ENCODE assay signal across 22 cellular contexts in the genomic region with DNA sequence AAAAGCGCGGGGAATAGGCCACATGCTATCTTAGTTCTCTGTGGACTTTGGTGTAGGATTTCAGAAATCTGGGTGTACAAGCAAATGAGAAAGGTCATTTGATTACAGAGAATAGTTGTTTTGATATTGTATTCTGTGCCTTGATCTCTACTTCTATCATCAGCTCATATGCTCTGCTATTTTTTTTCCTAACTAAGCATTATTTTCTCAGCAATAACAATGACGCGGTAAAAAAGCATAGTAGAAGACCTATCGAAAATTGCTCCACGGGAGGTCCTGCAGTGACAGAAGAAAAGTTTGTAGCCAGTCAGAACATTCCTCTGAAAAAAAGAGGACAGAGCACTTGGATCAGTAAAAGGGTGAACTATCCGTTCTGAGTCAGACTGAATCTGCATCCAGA. TPM values are rescaled to one million over a fixed set of nuclear protein-coding genes. Genes with fewer than 3 reads are reported as not detected.
DNase-seq lines count a peak whose midpoint lies in the region; ATAC-seq and TF ChIP-seq lines count a peak whose summit lies in the region.
"Had no signal": no experiment of that assay in that cellular context is flagged by ENCODE, and none has a peak within 500 bp of the region (broad histone marks: within the 10 kb centered on the region; RNA-seq: fewer than 3 reads in every experiment).

No MANE protein-coding gene starts in this region.

- H3K27me3 ChIP-seq in CD4-positive, alpha-beta T cell (ENCODE audit: control insufficient read depth, insufficient read depth, low read length): peaks cover 37% of the 10 kb centered on the region
- no peaks in the 10 kb centered on the region for H3K27me3 ChIP-seq in neural progenitor cell
- H3K27me3 ChIP-seq: thyroid gland had no signal

- no peaks in the 10 kb centered on the region for H3K36me3 Mint-ChIP-seq in CD4-positive, alpha-beta T cell (ENCODE audit: low read depth)
- H3K36me3 Mint-ChIP-seq in endothelial cell (ENCODE audit: low read depth, unreplicated experiment) (no peaks in the 10 kb centered on the region), neural progenitor cell (no peaks in the 10 kb centered on the region)
- H3K36me3 Mint-ChIP-seq: naive B cell had no signal

- no peak for TF ChIP-seq CTCF in CD4-positive, alpha-beta T cell (IDR thresholded peaks at IDR 0.05)
- no peak for TF ChIP-seq CTCF in HEK293 (tag by site-specific recombination; IDR thresholded peaks at IDR 0.05)
- no peak for TF ChIP-seq CTCF in endothelial cell (IDR thresholded peaks at IDR 0.05; ENCODE audit: unreplicated experiment)
- TF ChIP-seq CTCF in neural progenitor cell (IDR thresholded peaks at IDR 0.05): no peak

- no peak overlapping the region for H3K9ac ChIP-seq in neural progenitor cell

- intact Hi-C loops in CD4-positive, alpha-beta T cell (cut with DNase I, micrococcal nuclease): loop anchor here in 1 of 2 experiments (5.0 kb wide), 1 partner anchor 534 kb away; no protein-coding TSS in a partner anchor

- CTCF ChIA-PET in CD4-positive, alpha-beta T cell (lab: Charles Lee): interaction anchor here (1.0 kb wide), 1 partner anchor 18 kb away, joined by 3 read pairs; no protein-coding TSS in a partner anchor
- CTCF ChIA-PET in HEK293 (lab: Yijun Ruan, JAX): interaction anchor here (0.7 to 1.2 kb wide), 4 partner anchors 14 to 299 kb away, joined by 3 to 4 read pairs (median 3); no protein-coding TSS in a partner anchor

- H2AFZ ChIP-seq in neural progenitor cell (replicated peaks): no peak overlapping the region

- H3K9me3 ChIP-seq in CD4-positive, alpha-beta T cell (ENCODE audit: control insufficient read depth, low read length): no peaks in the 10 kb centered on the region
- no peaks in the 10 kb centered on the region for H3K9me3 ChIP-seq in HEK293 (ENCODE audit: control insufficient read depth, insufficient read depth, low read depth, low read length)
- no peaks in the 10 kb centered on the region for H3K9me3 ChIP-seq in neural progenitor cell (ENCODE audit: low read depth)
- H3K9me3 ChIP-seq: thyroid gland had no signal

- POLR2A ChIA-PET in CD4-positive, alpha-beta T cell (lab: Charles Lee): no interaction called here
- POLR2A ChIA-PET in HEK293 (lab: Yijun Ruan, JAX): no interaction called here

- no peaks in the 10 kb centered on the region for H3K4me1 Mint-ChIP-seq in CD4-positive, alpha-beta T cell (ENCODE audit: low read depth)
- H3K4me1 Mint-ChIP-seq in endothelial cell (ENCODE audit: unreplicated experiment) (peaks cover 16% of the 10 kb centered on the region), neural progenitor cell (peaks cover 15% of the 10 kb centered on the region)

- H3K36me3 ChIP-seq in HEK293 (ENCODE audit: control insufficient read depth in 2 of 2, insufficient read depth in 1 of 2, low read length in 2 of 2) (no peaks in the 10 kb centered on the region), neural progenitor cell (no peaks in the 10 kb centered on the region)
- H3K36me3 ChIP-seq: thyroid gland had no signal

- peaks cover 47% of the 10 kb centered on the region for H3K27me3 Mint-ChIP-seq in CD4-positive, alpha-beta T cell
- H3K27me3 Mint-ChIP-seq in endothelial cell (ENCODE audit: unreplicated experiment) (no peaks in the 10 kb centered on the region), neural progenitor cell (ENCODE audit: insufficient read depth, low read depth) (no peaks in the 10 kb centered on the region)
- H3K27me3 Mint-ChIP-seq: naive B cell had no signal

- no peak overlapping the region for H3K27ac ChIP-seq in CD4-positive, alpha-beta T cell (ENCODE audit: low read depth, low read length)
- H3K27ac ChIP-seq in HEK293 (ENCODE audit: extremely low read depth, low read depth, low read length) (0 out of 2 replicates have a peak overlapping the region, but pooled peaks have one; percentile 41), neural progenitor cell (no peak overlapping the region)
- H3K27ac ChIP-seq: thyroid gland had no signal

- no peak overlapping the region for H3K27ac Mint-ChIP-seq in CD4-positive, alpha-beta T cell
- H3K27ac Mint-ChIP-seq in endothelial cell (ENCODE audit: unreplicated experiment) (peak overlapping the region; percentile 6), neural progenitor cell (no peak overlapping the region)

- H3K4me3 ChIP-seq in HEK293 (ENCODE audit: low read depth, low read length) (no peak overlapping the region), neural progenitor cell (no peak overlapping the region)
- H3K4me3 ChIP-seq: thyroid gland had no signal

- H3K9me3 Mint-ChIP-seq in CD4-positive, alpha-beta T cell: no peaks in the 10 kb centered on the region
- H3K9me3 Mint-ChIP-seq in endothelial cell (ENCODE audit: unreplicated experiment) (no peaks in the 10 kb centered on the region), neural progenitor cell (no peaks in the 10 kb centered on the region)
- H3K9me3 Mint-ChIP-seq: naive B cell had no signal

- peaks cover under 1% of the 10 kb centered on the region for H4K20me1 ChIP-seq in neural progenitor cell (ENCODE audit: low read depth)

- DNase-seq in CD4-positive, alpha-beta T cell: no peak
- DNase-seq in endothelial cell (ENCODE audit: low spot score) (no peak), neural progenitor cell (ENCODE audit: low spot score) (no peak), SK-N-DZ (ENCODE audit: low spot score) (no peak), Kasumi-1 (lab: John Stamatoyannopoulos, UW) (no peak)
- DNase-seq: activated CD8-positive, alpha-beta memory T cell treated with anti-CD3 and anti-CD28 coated beads, Interleukin-2, amount 50 U/mL, for 48 hours; activated effector memory CD4-positive, alpha-beta T cell treated with anti-CD3 and anti-CD28 coated beads, Interleukin-2, amount 50 U/mL, for 16 hours; AML-193; Calu3; effector memory CD4-positive, alpha-beta T cell; naive B cell; NCI-H1092; NCI-H2029; NCI-H2227 treated with DMSO at 0.1 percent for 48 hours; NCI-H774; OCI-M1; posterior cingulate gyrus; stimulated activated CD4-positive, alpha-beta T cell treated with anti-CD3 and anti-CD28 coated beads, Interleukin-1b, Interleukin-23, amount 100 ng/mL, for 48 hours; thyroid gland had no signal

- H3K4me1 ChIP-seq in HEK293 (ENCODE audit: control insufficient read depth, insufficient read depth, low read length): peaks cover 14% of the 10 kb centered on the region
- peaks cover 20% of the 10 kb centered on the region for H3K4me1 ChIP-seq in neural progenitor cell

- H3K4me3 Mint-ChIP-seq in CD4-positive, alpha-beta T cell: peak overlapping the region; percentile 71
- H3K4me3 Mint-ChIP-seq in endothelial cell (ENCODE audit: unreplicated experiment) (peak overlapping the region; percentile 81), neural progenitor cell (peak overlapping the region; percentile 78)

- no peak overlapping the region for H3K4me2 ChIP-seq in neural progenitor cell

- H3K79me2 ChIP-seq in neural progenitor cell (ENCODE audit: low read depth): peaks cover 26% of the 10 kb centered on the region

- no peak for ATAC-seq in CD4-positive, alpha-beta T cell (ENCODE audit: poor library complexity)
- ATAC-seq in GM21360 (IDR thresholded peaks at IDR 0.05; ENCODE audit: unreplicated experiment): no peak
- ATAC-seq: Right ventricle myocardium inferior had no signal

- peaks cover 33% of the 10 kb centered on the region for H3F3A ChIP-seq in neural progenitor cell (ENCODE audit: low read depth)

TF ChIP-seq in HEK293, 187 proteins besides CTCF, POLR2A, EP300 and RAD21 (continues in another document):
- TF ChIP-seq ZIC2 (tag by site-specific recombination; IDR thresholded peaks at IDR 0.05) (no peak), ZNF426 (tag by site-specific recombination; IDR thresholded peaks at IDR 0.05) (no peak), BCL11A (tag by site-specific recombination; IDR thresholded peaks at IDR 0.05; ENCODE audit: low read depth) (no peak), ZNF174 (tag by site-specific recombination; IDR thresholded peaks at IDR 0.05) (no peak), SCRT1 (tag by site-specific recombination; IDR thresholded peaks at IDR 0.05; ENCODE audit: borderline replicate concordance) (no peak), ZNF707 (tag by site-specific recombination; IDR thresholded peaks at IDR 0.05) (no peak), ZNF654 (tag by site-specific recombination; IDR thresholded peaks at IDR 0.05; ENCODE audit: low read depth) (no peak), ZNF391 (tag by site-specific recombination; IDR thresholded peaks at IDR 0.05; ENCODE audit: borderline replicate concordance, low read depth) (no peak)
- TF ChIP-seq, protein P1, sequence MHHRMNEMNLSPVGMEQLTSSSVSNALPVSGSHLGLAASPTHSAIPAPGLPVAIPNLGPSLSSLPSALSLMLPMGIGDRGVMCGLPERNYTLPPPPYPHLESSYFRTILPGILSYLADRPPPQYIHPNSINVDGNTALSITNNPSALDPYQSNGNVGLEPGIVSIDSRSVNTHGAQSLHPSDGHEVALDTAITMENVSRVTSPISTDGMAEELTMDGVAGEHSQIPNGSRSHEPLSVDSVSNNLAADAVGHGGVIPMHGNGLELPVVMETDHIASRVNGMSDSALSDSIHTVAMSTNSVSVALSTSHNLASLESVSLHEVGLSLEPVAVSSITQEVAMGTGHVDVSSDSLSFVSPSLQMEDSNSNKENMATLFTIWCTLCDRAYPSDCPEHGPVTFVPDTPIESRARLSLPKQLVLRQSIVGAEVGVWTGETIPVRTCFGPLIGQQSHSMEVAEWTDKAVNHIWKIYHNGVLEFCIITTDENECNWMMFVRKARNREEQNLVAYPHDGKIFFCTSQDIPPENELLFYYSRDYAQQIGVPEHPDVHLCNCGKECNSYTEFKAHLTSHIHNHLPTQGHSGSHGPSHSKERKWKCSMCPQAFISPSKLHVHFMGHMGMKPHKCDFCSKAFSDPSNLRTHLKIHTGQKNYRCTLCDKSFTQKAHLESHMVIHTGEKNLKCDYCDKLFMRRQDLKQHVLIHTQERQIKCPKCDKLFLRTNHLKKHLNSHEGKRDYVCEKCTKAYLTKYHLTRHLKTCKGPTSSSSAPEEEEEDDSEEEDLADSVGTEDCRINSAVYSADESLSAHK (tag by site-specific recombination; IDR thresholded peaks at IDR 0.05): no peak

RNA-seq across cellular contexts. Expression of a gene that starts 2.8 kb away (rescaled TPM):
- total RNA-seq in CD4-positive, alpha-beta T cell: under 1 TPM; 0.25 to 0.41 TPM
- total RNA-seq in endothelial cell (ENCODE audit: unreplicated experiment) (131 TPM), neural progenitor cell (ENCODE audit: low replicate concordance) (12.0 and 14.4 TPM in 2 replicates)
- polyA plus RNA-seq in SK-N-DZ (2014; cell fraction: cytosol; rRNA removed): 3.3 and 5.3 TPM in 2 replicates
- 2.5 and 4.6 TPM in 2 replicates for polyA plus RNA-seq in SK-N-DZ (2014; cell fraction: nucleus; rRNA removed)
